ENCODE assay signal across 22 cellular contexts in the genomic region with DNA sequence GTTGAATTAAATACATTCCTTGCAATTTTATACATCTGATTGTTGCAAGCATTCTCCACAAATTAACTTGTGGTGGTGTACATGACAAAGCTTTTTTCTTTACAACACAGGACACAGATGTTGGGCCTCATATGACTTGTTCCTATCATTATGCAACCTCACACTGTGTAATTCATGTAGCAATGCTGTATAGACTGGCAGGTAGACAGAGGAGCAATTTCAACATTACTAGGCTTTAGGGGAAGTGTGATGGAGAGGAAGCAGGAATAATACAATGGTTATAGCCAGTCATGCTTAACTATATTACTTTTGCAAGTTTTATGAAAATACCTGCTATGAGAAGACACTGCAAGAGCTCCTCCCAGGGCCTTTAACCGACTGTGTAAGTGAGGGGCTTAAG.
DNase-seq lines count a peak whose midpoint lies in the region; ATAC-seq and TF ChIP-seq lines count a peak whose summit lies in the region.
"Had no signal": no experiment of that assay in that cellular context is flagged by ENCODE, and none has a peak within 500 bp of the region (broad histone marks: within the 10 kb centered on the region; RNA-seq: fewer than 3 reads in every experiment).

No MANE protein-coding gene starts in this region.

- H3K27me3 ChIP-seq in H7 (ENCODE audit: control insufficient read depth, insufficient read depth, low read length) (no peaks in the 10 kb centered on the region), Peyer's patch (no peaks in the 10 kb centered on the region)
- H3K27me3 ChIP-seq: BE2C had no signal

- ATAC-seq in SK-N-SH treated with all-trans-retinoic acid at 6 μM for 48 hours: no peak
- ATAC-seq: Panc1 had no signal

- no peaks in the 10 kb centered on the region for H3K4me1 ChIP-seq in Peyer's patch
- H3K4me1 ChIP-seq: BE2C had no signal

- no peak overlapping the region for H3K4me3 ChIP-seq in NB4 (ENCODE audit: low read depth, low read length)
- H3K4me3 ChIP-seq in H7 (ENCODE audit: insufficient read depth, low read depth, low read length): no peak overlapping the region
- no peak overlapping the region for H3K4me3 ChIP-seq in Peyer's patch

- no peak overlapping the region for H3K27ac ChIP-seq in Peyer's patch
- H3K27ac ChIP-seq: 22Rv1 had no signal

- peak; percentile 45 for DNase-seq in NCI-H2171 treated with DMSO at 0.1 percent for 48 hours (lab: John Stamatoyannopoulos, UW)
- no peak for DNase-seq in NCI-H2171 (lab: John Stamatoyannopoulos, UW)
- DNase-seq in NB4 (ENCODE audit: low read depth): peak; percentile 15
- peak; percentile 6 for DNase-seq in OCI-M1 (lab: John Stamatoyannopoulos, UW)
- no peak for DNase-seq in H7
- no peak for DNase-seq in Peyer's patch
- DNase-seq in activated CD8-positive, alpha-beta memory T cell treated with anti-CD3 and anti-CD28 coated beads, Interleukin-2, amount 50 U/mL, for 48 hours: no peak
- DNase-seq: CD4-positive, CD25-positive, alpha-beta regulatory T cell; COR-L47; GDM1; KBM-7; NCI-H1092; NCI-H146; NCI-H2029 treated with DMSO at 0.1 percent for 48 hours; NCI-H748 treated with DMSO at 0.1 percent for 48 hours; NK-92 treated with Interleukin-12 subunit alpha and Interleukin-12 subunit beta, amount 100 ng/mL, for 24 hours; T-helper 1 cell; T-helper 9 cell had no signal

- no peak for TF ChIP-seq POLR2A in NB4 (IDR thresholded peaks at IDR 0.05; ENCODE audit: extremely low read depth, insufficient read length)
- TF ChIP-seq POLR2A in Peyer's patch (IDR thresholded peaks at IDR 0.05): no peak

- H3K36me3 ChIP-seq in H7 (replicated peaks; ENCODE audit: control insufficient read depth, insufficient read depth, low read length): no peaks in the 10 kb centered on the region
- H3K36me3 ChIP-seq in Peyer's patch: no peaks in the 10 kb centered on the region
- H3K36me3 ChIP-seq: BE2C had no signal

- peaks cover 0 to under 1% (median 0%) of the 10 kb centered on the region in 4 donors for H3K9me3 ChIP-seq in Peyer's patch
- H3K9me3 ChIP-seq: BE2C had no signal

- no peak for TF ChIP-seq CTCF in NB4 (IDR thresholded peaks at IDR 0.05; ENCODE audit: low read depth, low read length)
- no peak for TF ChIP-seq CTCF in Peyer's patch (IDR thresholded peaks at IDR 0.05)

TF ChIP-seq in SK-N-SH treated with all-trans-retinoic acid at 6 μM for 48 hours, 23 proteins besides CTCF, POLR2A, EP300 and RAD21:
- no peak for TF ChIP-seq ISL1 (CRISPR knock-in tag; IDR thresholded peaks at IDR 0.05)
- TF ChIP-seq PPARA (CRISPR knock-in tag; IDR thresholded peaks at IDR 0.05; ENCODE audit: borderline replicate concordance): no peak
- TF ChIP-seq ESRRG (CRISPR knock-in tag; IDR thresholded peaks at IDR 0.05): no peak
- TF ChIP-seq GLIS3 (CRISPR knock-in tag; IDR thresholded peaks at IDR 0.05): no peak
- TF ChIP-seq RARB (CRISPR knock-in tag; IDR thresholded peaks at IDR 0.05): no peak
- TF ChIP-seq SNAI2 (CRISPR knock-in tag; IDR thresholded peaks at IDR 0.05): no peak
- TF ChIP-seq, protein P1, sequence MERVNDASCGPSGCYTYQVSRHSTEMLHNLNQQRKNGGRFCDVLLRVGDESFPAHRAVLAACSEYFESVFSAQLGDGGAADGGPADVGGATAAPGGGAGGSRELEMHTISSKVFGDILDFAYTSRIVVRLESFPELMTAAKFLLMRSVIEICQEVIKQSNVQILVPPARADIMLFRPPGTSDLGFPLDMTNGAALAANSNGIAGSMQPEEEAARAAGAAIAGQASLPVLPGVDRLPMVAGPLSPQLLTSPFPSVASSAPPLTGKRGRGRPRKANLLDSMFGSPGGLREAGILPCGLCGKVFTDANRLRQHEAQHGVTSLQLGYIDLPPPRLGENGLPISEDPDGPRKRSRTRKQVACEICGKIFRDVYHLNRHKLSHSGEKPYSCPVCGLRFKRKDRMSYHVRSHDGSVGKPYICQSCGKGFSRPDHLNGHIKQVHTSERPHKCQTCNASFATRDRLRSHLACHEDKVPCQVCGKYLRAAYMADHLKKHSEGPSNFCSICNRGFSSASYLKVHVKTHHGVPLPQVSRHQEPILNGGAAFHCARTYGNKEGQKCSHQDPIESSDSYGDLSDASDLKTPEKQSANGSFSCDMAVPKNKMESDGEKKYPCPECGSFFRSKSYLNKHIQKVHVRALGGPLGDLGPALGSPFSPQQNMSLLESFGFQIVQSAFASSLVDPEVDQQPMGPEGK (CRISPR knock-in tag; IDR thresholded peaks at IDR 0.05; ENCODE audit: borderline replicate concordance): no peak
- TF ChIP-seq TOX (CRISPR knock-in tag; IDR thresholded peaks at IDR 0.05; ENCODE audit: borderline replicate concordance): no peak
- no peak for TF ChIP-seq ZNF565 (CRISPR knock-in tag; conservative IDR thresholded peaks at IDR 0.05; ENCODE audit: low read depth)
- TF ChIP-seq CSDC2 (CRISPR knock-in tag; IDR thresholded peaks at IDR 0.05): no peak
- TF ChIP-seq BACH2 (CRISPR knock-in tag; IDR thresholded peaks at IDR 0.05; ENCODE audit: borderline replicate concordance): no peak
- TF ChIP-seq ZNF8 (CRISPR knock-in tag; IDR thresholded peaks at IDR 0.05): no peak
- no peak for TF ChIP-seq ZFP3 (CRISPR knock-in tag; IDR thresholded peaks at IDR 0.05)
- TF ChIP-seq, protein P2, sequence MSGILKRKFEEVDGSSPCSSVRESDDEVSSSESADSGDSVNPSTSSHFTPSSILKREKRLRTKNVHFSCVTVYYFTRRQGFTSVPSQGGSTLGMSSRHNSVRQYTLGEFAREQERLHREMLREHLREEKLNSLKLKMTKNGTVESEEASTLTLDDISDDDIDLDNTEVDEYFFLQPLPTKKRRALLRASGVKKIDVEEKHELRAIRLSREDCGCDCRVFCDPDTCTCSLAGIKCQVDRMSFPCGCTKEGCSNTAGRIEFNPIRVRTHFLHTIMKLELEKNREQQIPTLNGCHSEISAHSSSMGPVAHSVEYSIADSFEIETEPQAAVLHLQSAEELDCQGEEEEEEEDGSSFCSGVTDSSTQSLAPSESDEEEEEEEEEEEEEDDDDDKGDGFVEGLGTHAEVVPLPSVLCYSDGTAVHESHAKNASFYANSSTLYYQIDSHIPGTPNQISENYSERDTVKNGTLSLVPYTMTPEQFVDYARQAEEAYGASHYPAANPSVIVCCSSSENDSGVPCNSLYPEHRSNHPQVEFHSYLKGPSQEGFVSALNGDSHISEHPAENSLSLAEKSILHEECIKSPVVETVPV (CRISPR knock-in tag; IDR thresholded peaks at IDR 0.05): no peak
TF ChIP-seq in SK-N-SH treated with all-trans-retinoic acid at 6 μM for 48 hours: peak in this region for 0.

Comparison
In these comparisons a context has a peak if more than half of its experiments do, and no peak if none do; other contexts are left out.
1. DNase-seq: peak in NCI-H2171 treated with DMSO at 0.1 percent for 48 hours (single experiment), NB4 (single experiment) and OCI-M1 (single experiment); none in NCI-H2171 (single experiment), H7 (single experiment), Peyer's patch (0 of 3) and activated CD8-positive, alpha-beta memory T cell treated with anti-CD3 and anti-CD28 coated beads, Interleukin-2, amount 50 U/mL, for 48 hours (single experiment).